Comparison of ENCODE assay signal across 8 cellular contexts in genomic region chr2:86072271-86072858, GRCh38. TPM values are rescaled to one million over a fixed set of nuclear protein-coding genes. Genes with fewer than 3 reads are reported as not detected.
A peak's percentile ranks its signal among the peaks of the same experiment; 100 is the strongest.
DNase-seq lines count a peak whose midpoint lies in the region; ATAC-seq, FAIRE-seq and TF ChIP-seq lines count a peak whose summit lies in the region.
"Had no signal": no experiment of that assay in that cellular context is flagged by ENCODE, and none has a peak within 500 bp of the region (broad histone marks: within the 10 kb centered on the region; RNA-seq: fewer than 3 reads in every experiment).

No MANE protein-coding gene starts in this region.

- H3K27ac ChIP-seq in body of pancreas = peak overlapping the region; percentile 49 to 72 (median 64)
- H3K27ac ChIP-seq in aorta (ENCODE audit: low read depth in 1 of 2, low read length in 2 of 2) = peak overlapping the region; percentile 15 to 85
- H3K27ac ChIP-seq: SJSA1 had no signal

- TF ChIP-seq CTCF in body of pancreas (IDR thresholded peaks at IDR 0.05) = no peak

- peaks cover 83% of the 10 kb centered on the region for H3K36me3 ChIP-seq in MG63
- H3K36me3 ChIP-seq in body of pancreas (replicated peaks in 1 of 2; ENCODE audit: insufficient read depth in 1 of 2, low read depth in 2 of 2) = peaks cover 7 to 22% of the 10 kb centered on the region in 2 donors
- H3K36me3 ChIP-seq in aorta (ENCODE audit: control insufficient read depth in 1 of 2, insufficient read depth in 2 of 2, low read length in 1 of 2) = peaks cover 0 to 2% of the 10 kb centered on the region in 2 donors

- H3K4me1 ChIP-seq in body of pancreas = peaks cover 25% of the 10 kb centered on the region
- H3K4me1 ChIP-seq in aorta (ENCODE audit: control insufficient read depth in 1 of 2, insufficient read depth in 2 of 2, low read length in 2 of 2) = peaks cover 0 to 3% of the 10 kb centered on the region in 2 donors

- H3K4me3 ChIP-seq in MG63 (no peak overlapping the region), body of pancreas (no peak overlapping the region), aorta (ENCODE audit: low read length in 2 of 2) (no peak overlapping the region)
- H3K4me3 ChIP-seq: SJSA1 had no signal

- peak in 1 of 3 donors; percentile 12 for TF ChIP-seq POLR2A in body of pancreas (IDR thresholded peaks at IDR 0.05)

- intact Hi-C loops in body of pancreas (cut with DNase I) (loop anchor here (10.0 kb wide), 1 partner anchor 188 kb away; the partner anchor contains the start of gene ST3GAL5), aorta (cut with DNase I) (loop anchor here (2.0 to 10.0 kb wide), 3 partner anchors 76 to 438 kb away; partner anchors contain the start of gene ST3GAL5 (in 1 of the 2))

- FAIRE-seq in GM19239 (lab: Jason Lieb, UNC) (peak; percentile 70), RCC 7860 (lab: Jason Lieb, UNC) (no peak)

- H3K9me3 ChIP-seq in MG63 = no peaks in the 10 kb centered on the region
- H3K9me3 ChIP-seq in body of pancreas = no peaks in the 10 kb centered on the region
- no peaks in the 10 kb centered on the region for H3K9me3 ChIP-seq in aorta (ENCODE audit: control insufficient read depth, low read length)
- H3K9me3 ChIP-seq: SJSA1 had no signal

- ATAC-seq in body of pancreas = peak; percentile 97
- ATAC-seq in aorta (ENCODE audit: low FRiP score) = peak; percentile 93

- H3K27me3 ChIP-seq in MG63 = no peaks in the 10 kb centered on the region
- H3K27me3 ChIP-seq in body of pancreas = no peaks in the 10 kb centered on the region
- no peaks in the 10 kb centered on the region for H3K27me3 ChIP-seq in aorta (ENCODE audit: control insufficient read depth in 1 of 2, insufficient read depth in 2 of 2, low read length in 1 of 2)
- H3K27me3 ChIP-seq: SJSA1 had no signal

- DNase-seq in GM19239 (ENCODE audit: insufficient read length, low spot score) (peak; percentile 46), MG63 (peak; percentile 97), body of pancreas (peak; percentile 88 to 94 (median 91)), medulla oblongata (ENCODE audit: extremely low spot score) (peak; percentile 83), aorta (peak; percentile 86 to 89), HuH-7 (ENCODE audit: low spot score) (no peak), RCC 7860 (ENCODE audit: low spot score) (no peak)

- 14 to 17% methylated on average over 9 of the region's 9 CpGs for WGBS in body of pancreas, 2 donors
- WGBS in aorta, 2 donors = 3 to 5% methylated on average over 9 of the region's 9 CpGs

RNA-seq across cellular contexts. Expression of gene POLR1A, which starts 33.3 kb away (rescaled TPM):
- total RNA-seq in MG63 (2014; rRNA removed; shearing (Covaris generic); ENCODE audit: low replicate concordance) = 8.9 and 10.2 TPM in 2 replicates
- total RNA-seq in body of pancreas = 10 to 100 TPM; 18.7 to 36.6 TPM
- total RNA-seq in aorta = 10 to 100 TPM; 28.2 to 31.5 TPM
- polyA plus RNA-seq in aorta = 1 to 10 TPM; 1.4 to 4.7 TPM

RNA-seq across cellular contexts. Expression of gene PTCD3, which starts 33.7 kb away (rescaled TPM):
- 50.6 and 78.4 TPM in 2 replicates for total RNA-seq in MG63 (2014; rRNA removed; shearing (Covaris generic); ENCODE audit: low replicate concordance)
- total RNA-seq in body of pancreas (10 to 100 TPM; 34.3 to 85.6 TPM), aorta (10 to 100 TPM; 59.6 to 86.3 TPM)
- 10 to 100 TPM in 1 of 2 donors, 1 to 10 TPM in 1; 4.4 to 47.1 TPM for polyA plus RNA-seq in aorta

Comparison
In these comparisons a context has a peak if more than half of its experiments do, and no peak if none do; other contexts are left out.
1. DNase-seq: peak in GM19239 (single experiment), MG63 (single experiment), body of pancreas (4 of 4), medulla oblongata (single experiment) and aorta (2 of 2); none in HuH-7 (single experiment) and RCC 7860 (single experiment).